Comparison of ENCODE assay signal across 24 cellular contexts in the genomic region with DNA sequence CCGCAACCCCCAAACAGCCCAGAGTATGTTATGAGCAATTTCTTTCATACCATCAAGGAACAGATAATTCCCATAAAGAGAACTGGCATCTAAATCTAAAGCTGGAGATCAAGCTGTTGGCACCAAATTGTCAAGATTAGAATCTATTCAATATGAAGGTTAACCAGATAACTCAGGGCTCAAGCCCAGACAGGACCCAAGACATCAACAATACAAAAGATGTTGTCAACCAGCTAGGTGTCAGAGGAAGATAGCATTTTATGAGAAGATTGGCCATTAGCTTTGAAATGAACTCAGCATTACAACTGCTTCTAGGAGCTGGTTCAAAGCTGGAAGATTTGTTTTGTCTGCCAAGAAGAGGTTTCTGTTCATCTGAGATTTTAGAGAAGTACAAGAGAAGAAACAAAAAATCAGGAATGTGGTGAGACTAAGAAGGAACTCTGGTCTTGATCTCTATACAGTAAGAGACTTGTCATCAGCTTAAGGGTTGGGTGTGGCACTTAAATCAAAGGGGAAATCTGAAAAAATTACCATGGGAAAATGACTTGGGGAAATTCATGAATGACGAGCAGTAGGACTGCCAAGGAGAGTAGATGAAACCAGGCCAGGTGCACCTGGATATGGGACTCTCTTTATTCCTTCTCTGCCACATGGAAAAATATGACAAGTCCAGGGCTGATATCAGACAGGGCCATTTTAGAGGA.
"Had no signal": no experiment of that assay in that cellular context is flagged by ENCODE, and none has a peak within 500 bp of the region (broad histone marks: within the 10 kb centered on the region; RNA-seq: fewer than 3 reads in every experiment).

No MANE protein-coding gene starts in this region.

- H3K4me3 ChIP-seq: adrenal gland, ascending aorta, colonic mucosa, gastrocnemius medialis, testis, uterus had no signal

- H3K27ac Mint-ChIP-seq: activated naive CD8-positive, alpha-beta T cell; activated T-cell treated with anti-CD3 and anti-CD28 coated beads, Interleukin-2, amount 50 U/mL, for 24 hours; activated T-helper 2 cell treated with anti-CD3 and anti-CD28 coated beads, Interferon-gamma antibody, Interleukin-2, Interleukin-4, amounts not matched to agents 10 μg/mL and 5 μg/mL and 100 μg/mL, durations not matched to agents 14 hours and 24 hours and 36 hours; progenitor cell of endocrine pancreas had no signal

- H3K4me3 Mint-ChIP-seq: activated naive CD8-positive, alpha-beta T cell; activated T-cell treated with anti-CD3 and anti-CD28 coated beads, Interleukin-2, amount 50 U/mL, for 24 hours had no signal

- H3K27ac ChIP-seq: adrenal gland, ascending aorta, brain microvascular endothelial cell, colonic mucosa, gastrocnemius medialis, testis, uterus had no signal

- H3K9me3 Mint-ChIP-seq: activated T-cell treated with anti-CD3 and anti-CD28 coated beads, Interleukin-2, amount 50 U/mL, for 24 hours had no signal

- H3K27me3 ChIP-seq: adrenal gland, ascending aorta, brain microvascular endothelial cell, colonic mucosa, gastrocnemius medialis, testis, uterus had no signal

- H3K9me3 ChIP-seq: adrenal gland, ascending aorta, colonic mucosa, gastrocnemius medialis, testis, uterus had no signal

- H3K4me1 ChIP-seq: adrenal gland, ascending aorta, colonic mucosa, gastrocnemius medialis, testis, uterus had no signal

- ATAC-seq: gastrocnemius medialis, left cardiac atrium had no signal

- DNase-seq: activated CD4-positive, alpha-beta T cell treated with anti-CD3 and anti-CD28 coated beads for 1 hour; activated CD4-positive, alpha-beta T cell treated with anti-CD3 and anti-CD28 coated beads, Interleukin-2, amount 50 U/mL, for 4 hours; activated CD8-positive, alpha-beta memory T cell treated with anti-CD3 and anti-CD28 coated beads for 24 hours; activated CD8-positive, alpha-beta memory T cell treated with anti-CD3 and anti-CD28 coated beads, Interleukin-2, amount 50 U/mL, for 4 hours; activated naive CD4-positive, alpha-beta T cell; activated T-cell treated with anti-CD3 and anti-CD28 coated beads, Interleukin-2, amount 50 U/mL, for 24 hours; adrenal gland; brain microvascular endothelial cell; central memory CD4-positive, alpha-beta T cell; colonic mucosa; gastrocnemius medialis; hypothalamus; left cardiac atrium; mesenchymal stem cell; retina; stimulated activated CD4-positive, alpha-beta T cell treated with anti-CD3 and anti-CD28 coated beads, Interleukin-2, amount 100 ng/mL, for 48 hours; stimulated activated naive CD4-positive, alpha-beta T cell; testis; uterus had no signal

- H3K27me3 Mint-ChIP-seq: activated naive CD8-positive, alpha-beta T cell; activated T-cell treated with anti-CD3 and anti-CD28 coated beads, Interleukin-2, amount 50 U/mL, for 24 hours; progenitor cell of endocrine pancreas had no signal

- FAIRE-seq: islet of Langerhans had no signal

- H3K36me3 ChIP-seq: adrenal gland, ascending aorta, brain microvascular endothelial cell, colonic mucosa, gastrocnemius medialis, uterus had no signal
